ENCODE assay signal across 16 cellular contexts in the genomic region with DNA sequence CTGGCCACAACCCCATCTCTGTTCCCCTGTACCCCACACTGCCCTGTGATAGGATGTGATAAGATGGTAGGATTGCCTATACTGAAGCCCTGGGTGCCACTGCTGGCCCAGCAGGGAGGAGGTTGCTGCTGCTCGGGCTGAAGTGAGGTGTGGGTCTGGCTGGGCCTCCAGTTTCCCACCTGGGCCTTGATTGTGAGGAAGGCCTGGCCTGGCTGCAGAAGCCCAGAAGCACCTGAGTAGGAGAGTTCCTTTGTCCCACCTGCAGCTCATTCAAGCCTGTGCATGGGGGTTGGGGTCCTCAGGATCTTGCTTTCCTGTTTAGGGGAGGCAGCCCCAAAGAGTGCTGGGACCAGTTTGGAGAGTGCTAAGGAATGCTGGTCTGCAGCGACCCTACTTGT. TPM values are rescaled to one million over a fixed set of nuclear protein-coding genes. Genes with fewer than 3 reads are reported as not detected.
DNase-seq lines count a peak whose midpoint lies in the region; ATAC-seq and TF ChIP-seq lines count a peak whose summit lies in the region.
"Had no signal": no experiment of that assay in that cellular context is flagged by ENCODE, and none has a peak within 500 bp of the region (broad histone marks: within the 10 kb centered on the region; RNA-seq: fewer than 3 reads in every experiment).

No MANE protein-coding gene starts in this region.

- no peak for ATAC-seq in natural killer cell treated with Interleukin-12 subunit alpha and Interleukin-12 subunit beta and Interleukin-15 and Interleukin-18, amount 100 ng/mL, for 72 hours
- no peak for ATAC-seq in HG02970 (IDR thresholded peaks at IDR 0.05; ENCODE audit: low FRiP score, unreplicated experiment)
- ATAC-seq in HG03457 (IDR thresholded peaks at IDR 0.05; ENCODE audit: unreplicated experiment) = no peak

- no peak overlapping the region for H3K27ac Mint-ChIP-seq in natural killer cell treated with Interleukin-12 subunit alpha and Interleukin-12 subunit beta and Interleukin-15 and Interleukin-18, amount 100 ng/mL, for 72 hours
- H3K27ac Mint-ChIP-seq: activated naive CD4-positive, alpha-beta T cell treated with anti-CD3 and anti-CD28 coated beads for 36 hours; stimulated activated naive CD8-positive, alpha-beta T cell treated with anti-CD3 and anti-CD28 coated beads, Interleukin-15, Interleukin-2, amounts not matched to agents 100 ng/mL and 50 ng/mL, for 24 hours had no signal

- H3K4me1 Mint-ChIP-seq in natural killer cell treated with Interleukin-12 subunit alpha and Interleukin-12 subunit beta and Interleukin-15 and Interleukin-18, amount 100 ng/mL, for 72 hours (ENCODE audit: low read depth in 2 of 2) = peaks cover 27 to 33% of the 10 kb centered on the region in 2 donors

- no peaks in the 10 kb centered on the region for H3K9me3 Mint-ChIP-seq in natural killer cell treated with Interleukin-12 subunit alpha and Interleukin-12 subunit beta and Interleukin-15 and Interleukin-18, amount 100 ng/mL, for 72 hours
- H3K9me3 Mint-ChIP-seq: activated naive CD4-positive, alpha-beta T cell treated with anti-CD3 and anti-CD28 coated beads for 36 hours; stimulated activated naive CD8-positive, alpha-beta T cell treated with anti-CD3 and anti-CD28 coated beads, Interleukin-15, Interleukin-2, amounts not matched to agents 100 ng/mL and 50 ng/mL, for 24 hours had no signal

- H3K4me3 Mint-ChIP-seq in natural killer cell treated with Interleukin-12 subunit alpha and Interleukin-12 subunit beta and Interleukin-15 and Interleukin-18, amount 100 ng/mL, for 72 hours = no peak overlapping the region
- H3K4me3 Mint-ChIP-seq: activated naive CD4-positive, alpha-beta T cell treated with anti-CD3 and anti-CD28 coated beads for 36 hours; stimulated activated naive CD8-positive, alpha-beta T cell treated with anti-CD3 and anti-CD28 coated beads, Interleukin-15, Interleukin-2, amounts not matched to agents 100 ng/mL and 50 ng/mL, for 24 hours had no signal

- TF ChIP-seq CTCF in HL-60 (IDR thresholded peaks at IDR 0.05; ENCODE audit: insufficient read depth, low read length) (no peak), lower leg skin (IDR thresholded peaks at IDR 0.05) (no peak)

- H3K4me3 ChIP-seq in HL-60 (replicated peaks; ENCODE audit: insufficient read depth, low read length) (peak overlapping the region; percentile 83; the same call in 1 of the 2 replicates), lower leg skin (ENCODE audit: low read depth, poor library complexity, severe bottlenecking) (no peak overlapping the region)

- no peaks in the 10 kb centered on the region for H3K27me3 Mint-ChIP-seq in natural killer cell treated with Interleukin-12 subunit alpha and Interleukin-12 subunit beta and Interleukin-15 and Interleukin-18, amount 100 ng/mL, for 72 hours
- H3K27me3 Mint-ChIP-seq: stimulated activated naive CD8-positive, alpha-beta T cell treated with anti-CD3 and anti-CD28 coated beads, Interleukin-15, Interleukin-2, amounts not matched to agents 100 ng/mL and 50 ng/mL, for 24 hours had no signal

- in situ Hi-C loops in KBM-7 (cut with MboI; ENCODE audit: low pct_unique_long_range_greater_than_20kb, low sequenced_read_pairs) = no loop called here

- H3K27me3 ChIP-seq in HL-60 (ENCODE audit: insufficient read depth, poor library complexity, severe bottlenecking) = no peaks in the 10 kb centered on the region

- 56 to 85% methylated on average over 2 of the region's 2 CpGs for WGBS in lower leg skin, 2 donors

- peak overlapping the region; percentile 83 for H3K27ac ChIP-seq in HL-60 (replicated peaks)
- peak overlapping the region; percentile 29 for H3K27ac ChIP-seq in cingulate gyrus (ENCODE audit: low read depth, low read length)
- peak overlapping the region; percentile 92 for H3K27ac ChIP-seq in temporal lobe (ENCODE audit: low read depth, low read length)

- H3K36me3 Mint-ChIP-seq in natural killer cell treated with Interleukin-12 subunit alpha and Interleukin-12 subunit beta and Interleukin-15 and Interleukin-18, amount 100 ng/mL, for 72 hours = no peaks in the 10 kb centered on the region

- intact Hi-C loops in lower leg skin (cut with DNase I; ENCODE audit: low total_unique reads) = no loop called here

- no peak for DNase-seq in HL-60 (ENCODE audit: low read depth in 1 of 2, low spot score in 1 of 2)
- DNase-seq in natural killer cell treated with Interleukin-12 subunit alpha and Interleukin-12 subunit beta and Interleukin-15 and Interleukin-18, amount 100 ng/mL, for 72 hours (ENCODE audit: low spot score) = peak; percentile 45
- DNase-seq in lower leg skin (ENCODE audit: low spot score in 2 of 2) = no peak
- DNase-seq in KBM-7 = no peak
- DNase-seq: activated CD8-positive, alpha-beta memory T cell treated with anti-CD3 and anti-CD28 coated beads, Interleukin-2, amount 50 U/mL, for 4 hours; activated naive CD4-positive, alpha-beta T cell treated with anti-CD3 and anti-CD28 coated beads for 36 hours; effector CD4-positive, alpha-beta T cell; Kasumi-1; NCI-H1417 treated with DMSO at 0.1 percent for 48 hours; NK-92 treated with Interleukin-12 subunit alpha and Interleukin-12 subunit beta, amount 100 ng/mL, for 24 hours; SHP77 had no signal

- TF ChIP-seq POLR2A in lower leg skin (IDR thresholded peaks at IDR 0.05) = no peak

RNA-seq across cellular contexts. Expression of gene ST3GAL4, which starts 3.3 kb away (rescaled TPM):
- total RNA-seq in natural killer cell treated with Interleukin-12 subunit alpha and Interleukin-12 subunit beta and Interleukin-15 and Interleukin-18, amount 100 ng/mL, for 72 hours = 10 to 100 TPM; 60.4 to 60.9 TPM
- total RNA-seq in temporal lobe = 9.1 TPM
- 10 to 100 TPM; 12.6 to 27.0 (median 17.1) TPM for total RNA-seq in lower leg skin

RNA-seq across cellular contexts. Expression of gene DCPS, which starts 54.9 kb away (rescaled TPM):
- total RNA-seq in natural killer cell treated with Interleukin-12 subunit alpha and Interleukin-12 subunit beta and Interleukin-15 and Interleukin-18, amount 100 ng/mL, for 72 hours = 10 to 100 TPM; 32.8 to 46.7 TPM
- total RNA-seq in temporal lobe (3.0 TPM), lower leg skin (10 to 100 TPM; 15.1 to 23.4 (median 16.7) TPM)

Comparison
In these comparisons a context has a peak if more than half of its experiments do, and no peak if none do; other contexts are left out.
1. H3K27ac ChIP-seq: peak in every context shown above with its lines; median percentile 92 in temporal lobe; 83 in HL-60; 29 in cingulate gyrus.